In genomic region chr1:235960799-235961198, GRCh38 we compare ENCODE assay signal across 18 cellular contexts.
"Had no signal": no experiment of that assay in that cellular context is flagged by ENCODE, and none has a peak within 500 bp of the region (broad histone marks: within the 10 kb centered on the region; RNA-seq: fewer than 3 reads in every experiment).

No MANE protein-coding gene starts in this region.

- H3K27me3 ChIP-seq: ascending aorta, esophagus muscularis mucosa, heart right ventricle, right atrium auricular region, tibial artery had no signal

- H3K4me3 ChIP-seq: ascending aorta, esophagus muscularis mucosa, heart right ventricle, prostate gland, right atrium auricular region, tibial artery had no signal

- H3K36me3 ChIP-seq: ascending aorta, esophagus muscularis mucosa, heart right ventricle, prostate gland, right atrium auricular region, tibial artery, WERI-Rb-1 had no signal

- FAIRE-seq: endometrium had no signal

- DNase-seq: activated CD4-positive, alpha-beta T cell treated with anti-CD3 and anti-CD28 coated beads for 1 hour; activated effector memory CD4-positive, alpha-beta T cell treated with anti-CD3 and anti-CD28 coated beads, Interleukin-2, amount 50 U/mL, for 16 hours; activated naive CD4-positive, alpha-beta T cell treated with anti-CD3 and anti-CD28 coated beads, Interleukin-2, amount 50 U/mL, for 16 hours; activated T-cell treated with anti-CD3 and anti-CD28 coated beads, Interleukin-2, amount 50 U/mL, for 72 hours; cerebellar nuclear complex; cortex of kidney; heart right ventricle; left ventricle myocardium superior; stimulated activated CD4-positive, alpha-beta T cell treated with anti-CD3 and anti-CD28 coated beads, Interleukin-2, amount 100 ng/mL, for 24 hours; stimulated activated naive CD8-positive, alpha-beta T cell treated with anti-CD3 and anti-CD28 coated beads, Interleukin-15, Interleukin-2, amounts not matched to agents 100 U/mL and 50 U/mL, for 24 hours; substantia nigra; tibial artery; WERI-Rb-1 had no signal
